ENCODE assay signal across 10 cellular contexts in genomic region chr10:63431962-63432797, GRCh38. TPM values are rescaled to one million over a fixed set of nuclear protein-coding genes. Genes with fewer than 3 reads are reported as not detected.
DNase-seq lines count a peak whose midpoint lies in the region; ATAC-seq and TF ChIP-seq lines count a peak whose summit lies in the region.
"Had no signal": no experiment of that assay in that cellular context is flagged by ENCODE, and none has a peak within 500 bp of the region (broad histone marks: within the 10 kb centered on the region; RNA-seq: fewer than 3 reads in every experiment).

No MANE protein-coding gene starts in this region.

- ATAC-seq in left colon (peak; percentile 38), HG03139 (IDR thresholded peaks at IDR 0.05; ENCODE audit: unreplicated experiment) (no peak)
- ATAC-seq: T-cell had no signal

- no peak for TF ChIP-seq EP300 in esophagus muscularis mucosa (IDR thresholded peaks at IDR 0.05)

- H3K4me1 ChIP-seq in GM23248 (ENCODE audit: insufficient read depth): peaks cover 51% of the 10 kb centered on the region
- peaks cover 0 to 18% of the 10 kb centered on the region in 2 donors for H3K4me1 ChIP-seq in ascending aorta
- peaks cover 43 to 71% (median 63%) of the 10 kb centered on the region in 4 donors for H3K4me1 ChIP-seq in esophagus muscularis mucosa

- H4K20me1 ChIP-seq in GM23248 (ENCODE audit: insufficient read depth): no peaks in the 10 kb centered on the region; the same call in 1 of the 2 replicates

- POLR2A ChIA-PET in RWPE1 (lab: Yijun Ruan, JAX; ENCODE audit: low non-redundant PET): no interaction called here

- H3K27me3 ChIP-seq in GM23248 (replicated peaks; ENCODE audit: insufficient read depth): no peaks in the 10 kb centered on the region
- no peaks in the 10 kb centered on the region for H3K27me3 ChIP-seq in ascending aorta
- H3K27me3 ChIP-seq in esophagus muscularis mucosa: no peaks in the 10 kb centered on the region

- TF ChIP-seq CTCF in RWPE1 (conservative IDR thresholded peaks at IDR 0.05; ENCODE audit: low read depth): no peak
- TF ChIP-seq CTCF in ascending aorta (IDR thresholded peaks at IDR 0.05): no peak
- TF ChIP-seq CTCF in esophagus muscularis mucosa (IDR thresholded peaks at IDR 0.05): no peak

- H3K9me3 ChIP-seq in GM23248 (ENCODE audit: low read depth): no peaks in the 10 kb centered on the region
- H3K9me3 ChIP-seq in ascending aorta: no peaks in the 10 kb centered on the region
- no peaks in the 10 kb centered on the region for H3K9me3 ChIP-seq in esophagus muscularis mucosa

- no peak for TF ChIP-seq POLR2A in esophagus muscularis mucosa (IDR thresholded peaks at IDR 0.05; ENCODE audit: low read depth)

- DNase-seq in EL: peak; percentile 28
- DNase-seq in GM23248: peak; percentile 14
- peak; percentile 15 for DNase-seq in RWPE1 (ENCODE audit: low spot score)
- DNase-seq in left colon: no peak
- DNase-seq in ascending aorta (ENCODE audit: low spot score in 2 of 2): no peak
- DNase-seq in NCI-H1417 (lab: John Stamatoyannopoulos, UW): no peak
- DNase-seq in esophagus muscularis mucosa (ENCODE audit: extremely low spot score): no peak
- DNase-seq: DMS79 treated with DMSO at 0.1 percent for 48 hours, T-cell had no signal

- H3K4me3 ChIP-seq in GM23248 (no peak overlapping the region), ascending aorta (no peak overlapping the region), esophagus muscularis mucosa (no peak overlapping the region)

- H2AFZ ChIP-seq in GM23248: no peak overlapping the region

- 98% methylated on average over 5 of the region's 5 CpGs for WGBS in GM23248 (ENCODE audit: low coverage in 1 of 2, low lambda C conversion rate in 2 of 2, missing lambda C conversion rate in 2 of 2), 2 experiments
- 88% methylated on average over 5 of the region's 5 CpGs for WGBS in esophagus muscularis mucosa

- peak overlapping the region; percentile 22; the same call in 1 of the 2 replicates for H3K27ac ChIP-seq in GM23248
- H3K27ac ChIP-seq in RWPE1: peak overlapping the region; percentile 58
- H3K27ac ChIP-seq in ascending aorta: peak overlapping the region in 1 of 2 donors; percentile 33
- H3K27ac ChIP-seq in esophagus muscularis mucosa (replicated peaks in 1 of 4): no peak overlapping the region

- CTCF ChIA-PET in RWPE1 (lab: Yijun Ruan, JAX): interaction anchor here (0.6 to 0.7 kb wide), 2 partner anchors 40 to 999 kb away, joined by 3 read pairs; no protein-coding TSS in a partner anchor

- H3K36me3 ChIP-seq in GM23248 (ENCODE audit: low read depth): no peaks in the 10 kb centered on the region
- H3K36me3 ChIP-seq in ascending aorta: no peaks in the 10 kb centered on the region
- H3K36me3 ChIP-seq in esophagus muscularis mucosa: no peaks in the 10 kb centered on the region

- no peaks in the 10 kb centered on the region for H3K9me2 ChIP-seq in GM23248 (ENCODE audit: insufficient read depth)

- peak overlapping the region; percentile 0 for H3K4me2 ChIP-seq in GM23248 (ENCODE audit: unreplicated experiment)

- H3K79me2 ChIP-seq in GM23248 (ENCODE audit: insufficient read depth): peaks cover 100% of the 10 kb centered on the region

- intact Hi-C loops in left colon (cut with DNase I, micrococcal nuclease): no loop called here
- intact Hi-C loops in ascending aorta (cut with DNase I): no loop called here
- intact Hi-C loops in esophagus muscularis mucosa (cut with DNase I): no loop called here

- in situ Hi-C loops in GM23248 (cut with MboI): no loop called here

- H3K9ac ChIP-seq in GM23248: no peak overlapping the region

- peaks cover 30% of the 10 kb centered on the region for H3F3A ChIP-seq in GM23248 (ENCODE audit: insufficient read depth)

RNA-seq across cellular contexts. Expression of gene JMJD1C, which starts 33.6 kb away (rescaled TPM):
- total RNA-seq in GM23248 (2014; rRNA removed; shearing (Covaris generic)): 74.3 and 76.5 TPM in 2 replicates
- polyA plus RNA-seq in GM23248 (2016; fragmentation: Nextera tagmentation; extraction: Ambion mirVana): 30.3 and 34.6 TPM in 2 replicates
- total RNA-seq in left colon (10 to 100 TPM; 56.1 to 75.0 TPM), ascending aorta (65.0 TPM), esophagus muscularis mucosa (10 to 100 TPM; 60.3 to 89.7 (median 79.8) TPM)

Comparison
In these comparisons a context has a peak if more than half of its experiments do, and no peak if none do; other contexts are left out.
1. DNase-seq: peak in EL (single experiment), GM23248 (single experiment) and RWPE1 (single experiment); none in left colon (0 of 2), ascending aorta (0 of 2), NCI-H1417 (0 of 3) and esophagus muscularis mucosa (single experiment).
2. H3K27ac ChIP-seq: peak in GM23248 (single experiment) and RWPE1 (single experiment); none in esophagus muscularis mucosa (0 of 4).